Comparison of ENCODE assay signal across 10 cellular contexts in the genomic region with DNA sequence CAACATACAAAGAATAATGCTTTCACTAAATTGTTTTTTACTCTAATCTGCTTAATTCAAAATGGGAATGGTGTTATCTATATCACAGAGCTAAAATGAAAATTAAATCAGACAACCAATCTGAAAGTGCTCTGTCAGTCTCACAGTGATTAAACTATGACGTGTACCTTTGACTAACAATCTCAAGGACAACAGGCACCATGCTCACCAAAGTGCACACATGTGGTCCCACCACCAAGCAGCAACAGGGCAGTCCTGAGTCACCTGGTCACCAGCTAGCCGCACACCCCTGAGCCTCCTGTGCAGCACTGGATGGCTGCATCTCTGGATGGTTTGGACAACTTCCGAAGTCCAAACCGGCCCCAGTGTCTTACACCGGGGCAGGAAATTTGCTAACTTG. TPM values are rescaled to one million over a fixed set of nuclear protein-coding genes. Genes with fewer than 3 reads are reported as not detected.
A peak's percentile ranks its signal among the peaks of the same experiment; 100 is the strongest.
DNase-seq lines count a peak whose midpoint lies in the region; ATAC-seq, FAIRE-seq and TF ChIP-seq lines count a peak whose summit lies in the region.
"Had no signal": no experiment of that assay in that cellular context is flagged by ENCODE, and none has a peak within 500 bp of the region (broad histone marks: within the 10 kb centered on the region; RNA-seq: fewer than 3 reads in every experiment).

No MANE protein-coding gene starts in this region.

- H3K9me3 Mint-ChIP-seq in endodermal cell = no peaks in the 10 kb centered on the region
- H3K9me3 Mint-ChIP-seq in osteocyte (ENCODE audit: unreplicated experiment) = no peaks in the 10 kb centered on the region

- no peak for TF ChIP-seq POLR2A in tibial nerve (IDR thresholded peaks at IDR 0.05)

- H3K27me3 ChIP-seq in endodermal cell (ENCODE audit: control insufficient read depth, insufficient read depth, low read length, poor library complexity, severe bottlenecking) (no peaks in the 10 kb centered on the region), tibial nerve (no peaks in the 10 kb centered on the region)

- no peaks in the 10 kb centered on the region for H3K27me3 Mint-ChIP-seq in endodermal cell (ENCODE audit: insufficient read depth)
- no peaks in the 10 kb centered on the region for H3K27me3 Mint-ChIP-seq in osteocyte (ENCODE audit: unreplicated experiment)

- TF ChIP-seq CTCF in endodermal cell (conservative IDR thresholded peaks at IDR 0.05) = no peak
- TF ChIP-seq CTCF in osteocyte (IDR thresholded peaks at IDR 0.05) = no peak
- TF ChIP-seq CTCF in tibial nerve (IDR thresholded peaks at IDR 0.05) = no peak

- DNase-seq in EH (ENCODE audit: low read depth) (peak; percentile 26), RCC 7860 (ENCODE audit: low spot score) (peak; percentile 56), endodermal cell (no peak), osteocyte (ENCODE audit: extremely low spot score, unreplicated experiment) (no peak), tibial nerve (ENCODE audit: low spot score in 2 of 2) (no peak)
- DNase-seq in activated effector memory CD4-positive, alpha-beta T cell treated with anti-CD3 and anti-CD28 coated beads, Interleukin-2, amount 50 U/mL, for 16 hours = no peak
- DNase-seq: activated CD4-positive, alpha-beta T cell treated with anti-CD3 and anti-CD28 coated beads, Interleukin-2, amount 50 U/mL, for 1 hour; DMS79 treated with DMSO at 0.1 percent for 48 hours; KG1 had no signal

- H3K27ac ChIP-seq in endodermal cell (ENCODE audit: low read depth, low read length) (no peak overlapping the region), tibial nerve (no peak overlapping the region)

- peaks cover 3% of the 10 kb centered on the region for H3K4me1 ChIP-seq in endodermal cell (ENCODE audit: control insufficient read depth, insufficient read depth, low read length)
- peaks cover 0 to 48% (median 5%) of the 10 kb centered on the region in 4 donors for H3K4me1 ChIP-seq in tibial nerve

- H3K36me3 ChIP-seq in endodermal cell (ENCODE audit: control insufficient read depth, insufficient read depth, low read length) = peaks cover 76% of the 10 kb centered on the region
- peaks cover 0 to 35% (median 0%) of the 10 kb centered on the region in 3 donors for H3K36me3 ChIP-seq in tibial nerve

- peaks cover 16% of the 10 kb centered on the region for H3K4me1 Mint-ChIP-seq in endodermal cell
- H3K4me1 Mint-ChIP-seq in osteocyte (ENCODE audit: unreplicated experiment) = peaks cover 19% of the 10 kb centered on the region

- no peaks in the 10 kb centered on the region for H3K9me3 ChIP-seq in endodermal cell (ENCODE audit: control insufficient read depth, low read length)
- no peaks in the 10 kb centered on the region for H3K9me3 ChIP-seq in tibial nerve

- H3K4me3 Mint-ChIP-seq in endodermal cell (no peak overlapping the region), osteocyte (ENCODE audit: unreplicated experiment) (no peak overlapping the region)

- H3K36me3 Mint-ChIP-seq in endodermal cell (ENCODE audit: low read depth) = peaks cover 58% of the 10 kb centered on the region
- H3K36me3 Mint-ChIP-seq in osteocyte (ENCODE audit: unreplicated experiment) = peaks cover 34% of the 10 kb centered on the region

- no peak overlapping the region for H3K4me3 ChIP-seq in endodermal cell (ENCODE audit: low read length)
- no peak overlapping the region for H3K4me3 ChIP-seq in tibial nerve

- TF ChIP-seq EP300 in tibial nerve (IDR thresholded peaks at IDR 0.05) = no peak

- no peak for ATAC-seq in HG02759 (IDR thresholded peaks at IDR 0.05; ENCODE audit: unreplicated experiment)

- FAIRE-seq in RCC 7860 (lab: Jason Lieb, UNC) = no peak

- peak overlapping the region; percentile 48 for H3K27ac Mint-ChIP-seq in endodermal cell
- H3K27ac Mint-ChIP-seq in osteocyte (ENCODE audit: unreplicated experiment) = peak overlapping the region; percentile 46

- WGBS in endodermal cell (ENCODE audit: insufficient coverage in 1 of 2, insufficient read length in 1 of 2), 2 experiments = 99 to 100% methylated on average over 5 of the region's 5 CpGs
- WGBS in tibial nerve, 2 donors = 82 to 83% methylated on average over 5 of the region's 5 CpGs

- H3K9ac ChIP-seq in endodermal cell (ENCODE audit: extremely low read depth, low read length, poor library complexity, severe bottlenecking) = no peak overlapping the region

RNA-seq across cellular contexts. Expression of a gene that starts 54.5 kb away (rescaled TPM):
- total RNA-seq in endodermal cell (10 to 100 TPM; 75.2 to 81.6 TPM), osteocyte (75.2 and 84.3 TPM in 2 replicates), tibial nerve (100 to 1,000 TPM; 111 to 145 (median 119) TPM)
- 49.0 TPM for polyA plus RNA-seq in endodermal cell (2013, experiment 1 of 2)
- polyA plus RNA-seq in endodermal cell (2013, experiment 2 of 2) = 44.8 TPM

RNA-seq across cellular contexts. Expression of a gene that starts 58.1 kb away (rescaled TPM):
- 100 to 1,000 TPM; 369 to 371 TPM for total RNA-seq in endodermal cell
- polyA plus RNA-seq in endodermal cell (2013, experiment 1 of 2) = 346 TPM
- polyA plus RNA-seq in endodermal cell (2013, experiment 2 of 2) = 334 TPM
- total RNA-seq in osteocyte = 394 and 407 TPM in 2 replicates
- 100 to 1,000 TPM; 150 to 191 (median 159) TPM for total RNA-seq in tibial nerve

Comparison
In these comparisons a context has a peak if more than half of its experiments do, and no peak if none do; other contexts are left out.
1. DNase-seq: peak in EH (single experiment) and RCC 7860 (single experiment); none in endodermal cell (single experiment), osteocyte (single experiment), activated effector memory CD4-positive, alpha-beta T cell treated with anti-CD3 and anti-CD28 coated beads, Interleukin-2, amount 50 U/mL, for 16 hours (single experiment) and tibial nerve (0 of 2).